17 cellular contexts compared by ENCODE assay signal in genomic region chr5:83450840-83451239, GRCh38. TPM values are rescaled to one million over a fixed set of nuclear protein-coding genes. Genes with fewer than 3 reads are reported as not detected.
"Had no signal": no experiment of that assay in that cellular context is flagged by ENCODE, and none has a peak within 500 bp of the region (broad histone marks: within the 10 kb centered on the region; RNA-seq: fewer than 3 reads in every experiment).

No MANE protein-coding gene starts in this region.

- H3K4me3 ChIP-seq: lung, pancreas, stomach, testis had no signal

- H3K36me3 ChIP-seq: pancreas, stomach had no signal

- H3K27ac ChIP-seq: pancreas, stomach, testis had no signal

- H3K4me1 Mint-ChIP-seq: activated naive CD8-positive, alpha-beta T cell treated with anti-CD3 and anti-CD28 coated beads, Interleukin-2, amount 10 ng/mL, durations not matched to agents 7 days and 5 days; immature natural killer cell had no signal

- H3K4me1 ChIP-seq: pancreas, stomach, testis had no signal

- H3K27ac Mint-ChIP-seq: activated naive CD8-positive, alpha-beta T cell treated with anti-CD3 and anti-CD28 coated beads, Interleukin-2, amount 10 ng/mL, durations not matched to agents 7 days and 5 days; activated T-helper 1 cell treated with anti-CD3 and anti-CD28 coated beads, Interleukin-12 subunit alpha, Interleukin-12 subunit beta, Interleukin-2, Interleukin-4 antibody, amounts not matched to agents 30 ng/mL and 10 ng/mL and 1 ng/mL, durations not matched to agents 14 hours and 24 hours and 36 hours; effector memory CD8-positive, alpha-beta T cell; immature natural killer cell; T-helper 2 cell treated with Interferon-gamma antibody and Interleukin-4, amounts not matched to agents 5 μg/mL and 100 μg/mL, for 36 hours had no signal

- H3K27me3 ChIP-seq: stomach, testis had no signal

- DNase-seq: activated naive CD8-positive, alpha-beta T cell treated with anti-CD3 and anti-CD28 coated beads, Interleukin-2, amount 10 ng/mL, durations not matched to agents 7 days and 5 days; cortex of kidney; effector memory CD8-positive, alpha-beta T cell; glutamatergic neuron; immature natural killer cell; left colon; midbrain; pancreas; stimulated activated CD4-positive, alpha-beta T cell treated with anti-CD3 and anti-CD28 coated beads, Interleukin-1b, Interleukin-23, amount 100 ng/mL, for 48 hours; stomach; SW 1271; testis had no signal

- H3K4me3 Mint-ChIP-seq: activated naive CD8-positive, alpha-beta T cell treated with anti-CD3 and anti-CD28 coated beads, Interleukin-2, amount 10 ng/mL, durations not matched to agents 7 days and 5 days; activated T-helper 1 cell treated with anti-CD3 and anti-CD28 coated beads, Interleukin-12 subunit alpha, Interleukin-12 subunit beta, Interleukin-2, Interleukin-4 antibody, amounts not matched to agents 30 ng/mL and 10 ng/mL and 1 ng/mL, durations not matched to agents 14 hours and 24 hours and 36 hours; brain; effector memory CD8-positive, alpha-beta T cell; immature natural killer cell; T-helper 2 cell treated with Interferon-gamma antibody and Interleukin-4, amounts not matched to agents 5 μg/mL and 100 μg/mL, for 36 hours had no signal

- H3K36me3 Mint-ChIP-seq: activated naive CD8-positive, alpha-beta T cell treated with anti-CD3 and anti-CD28 coated beads, Interleukin-2, amount 10 ng/mL, durations not matched to agents 7 days and 5 days; immature natural killer cell had no signal

- FAIRE-seq: pancreas had no signal

- H3K27me3 Mint-ChIP-seq: brain had no signal

- H3K9me3 ChIP-seq: pancreas, testis had no signal

RNA-seq across cellular contexts. Expression of gene VCAN, which starts 20.7 kb away (rescaled TPM):
- total RNA-seq: activated CD8-positive, alpha-beta memory T cell treated with anti-CD3 and anti-CD28 coated beads for 36 hours had no signal
